1 cellular context compared by ENCODE assay signal in genomic region chr2:65228249-65228750, GRCh38.
TF ChIP-seq lines count a peak whose summit lies in the region.

No MANE protein-coding gene starts in this region.

TF ChIP-seq in WTC11, 78 proteins besides CTCF, POLR2A, EP300 and RAD21 (continued from another document):
- no peak for TF ChIP-seq ZNF671 (CRISPR knock-in tag; IDR thresholded peaks at IDR 0.05)
- no peak for TF ChIP-seq SOX15 (CRISPR knock-in tag; IDR thresholded peaks at IDR 0.05)
- TF ChIP-seq MAX (CRISPR knock-in tag; IDR thresholded peaks at IDR 0.05): no peak
- no peak for TF ChIP-seq ZMAT4 (CRISPR knock-in tag; IDR thresholded peaks at IDR 0.05)
